In the genomic region with DNA sequence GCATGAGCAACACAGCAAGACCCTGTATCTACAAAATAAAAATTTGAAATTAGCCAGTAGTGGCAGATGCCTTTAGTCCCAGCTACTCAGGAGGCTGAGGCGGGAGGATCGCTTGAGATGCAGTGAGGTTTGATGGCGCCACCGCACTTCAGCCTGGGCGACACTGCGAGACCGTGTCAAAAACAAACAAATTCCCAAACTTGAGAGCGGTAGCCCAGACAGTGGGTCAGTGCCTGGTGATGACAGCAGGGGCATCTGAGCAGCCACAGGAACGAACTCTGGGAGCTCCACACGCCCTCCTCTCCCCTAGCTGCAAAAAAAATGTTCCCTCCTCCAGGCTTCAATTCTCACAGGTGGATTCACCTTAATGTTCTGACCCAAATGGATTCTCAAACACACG, we compare ENCODE assay signal across 20 cellular contexts. TPM values are rescaled to one million over a fixed set of nuclear protein-coding genes. Genes with fewer than 3 reads are reported as not detected.
DNase-seq lines count a peak whose midpoint lies in the region; ATAC-seq, FAIRE-seq and TF ChIP-seq lines count a peak whose summit lies in the region.
"Had no signal": no experiment of that assay in that cellular context is flagged by ENCODE, and none has a peak within 500 bp of the region (broad histone marks: within the 10 kb centered on the region; RNA-seq: fewer than 3 reads in every experiment).

No MANE protein-coding gene starts in this region.

- TF ChIP-seq RAD21 in HepG2 (CRISPR knock-in tag; IDR thresholded peaks at IDR 0.05), result no peak

- H4K20me1 ChIP-seq in HepG2 (ENCODE audit: insufficient read depth, low read length), result no peaks in the 10 kb centered on the region

- no peak overlapping the region for H3K27ac ChIP-seq in HepG2 (ENCODE audit: extremely low read length, insufficient read depth, low read length)
- no peak overlapping the region for H3K27ac ChIP-seq in spleen
- H3K27ac ChIP-seq in left lung, result no peak overlapping the region
- H3K27ac ChIP-seq: HL-60, SJSA1 had no signal

- H3K36me3 ChIP-seq in HepG2 (replicated peaks in 1 of 2; ENCODE audit: control insufficient read depth in 1 of 2, insufficient read depth in 2 of 2, low read length in 2 of 2) (peaks cover 0 to 14% of the 10 kb centered on the region in 2 experiments; a peak in 1 of 5 replicates), spleen (peaks cover 0 to 93% (median 28%) of the 10 kb centered on the region in 6 donors), left lung (peaks cover 0 to 37% of the 10 kb centered on the region in 2 donors)

- BruUV-seq in HepG2 (replicated peaks; lab: Mats Ljungman, UMichigan), result no TSS peak

- no peak overlapping the region for H2AFZ ChIP-seq in HepG2 (ENCODE audit: low read length)

- in situ Hi-C loops in HepG2 (cut with HindIII; ENCODE audit: extremely low pct_ligation_motif_present, low pct_unique_long_range_greater_than_20kb), result no loop called here

- no peak for ATAC-seq in HepG2
- ATAC-seq in left lung, result no peak
- ATAC-seq: Right ventricle myocardium inferior had no signal

- no peaks in the 10 kb centered on the region for H3K9me3 ChIP-seq in HepG2 (ENCODE audit: low read length)
- H3K9me3 ChIP-seq in spleen, result no peaks in the 10 kb centered on the region
- H3K9me3 ChIP-seq in left lung, result no peaks in the 10 kb centered on the region

- TF ChIP-seq EP300 in HepG2 (IDR thresholded peaks at IDR 0.05; ENCODE audit: low read depth in 2 of 2, low read length in 2 of 2) (no peak), HepG2 (CRISPR knock-in tag; IDR thresholded peaks at IDR 0.05; ENCODE audit: borderline replicate concordance) (no peak)

- H3K9ac ChIP-seq in HepG2 (ENCODE audit: insufficient read depth, low read depth, low read length), result no peak overlapping the region

- intact Hi-C loops in HepG2 (cut with micrococcal nuclease; ENCODE audit: unreplicated experiment) (no loop called here), spleen (cut with DNase I; ENCODE audit: low total_unique reads) (no loop called here), left lung (cut with DNase I) (no loop called here)

- H3K27me3 ChIP-seq in HepG2 (ENCODE audit: control insufficient read depth in 1 of 2, insufficient read depth in 2 of 2, low read length in 2 of 2) (no peaks in the 10 kb centered on the region), spleen (replicated peaks in 1 of 7) (no peaks in the 10 kb centered on the region), left lung (no peaks in the 10 kb centered on the region)
- H3K27me3 ChIP-seq: SJSA1 had no signal

- DNase-seq in ELF-1 (ENCODE audit: low read depth, low spot score), result peak; percentile 23
- peak; percentile 45 for DNase-seq in HuH-7.5 (ENCODE audit: low spot score)
- DNase-seq in HepG2 (ENCODE audit: low spot score), result no peak
- peak; percentile 27 for DNase-seq in spleen
- no peak for DNase-seq in activated CD4-positive, alpha-beta T cell treated with anti-CD3 and anti-CD28 coated beads for 4 hours
- DNase-seq in left lung, result no peak
- DNase-seq in NCI-H526 treated with DMSO at 0.1 percent for 48 hours (lab: John Stamatoyannopoulos, UW), result no peak
- DNase-seq: DMS53, MV-4-11, NCI-H1105 treated with DMSO at 0.1 percent for 48 hours, NCI-H1694, NCI-H2081, NCI-H2171, NCI-H345, NCI-H524, NCI-H82 had no signal

- no peak for TF ChIP-seq POLR2A in HepG2 (IDR thresholded peaks at IDR 0.05; ENCODE audit: insufficient read depth in 1 of 2, low read depth in 2 of 2, low read length in 2 of 2)
- no peak for TF ChIP-seq POLR2A in spleen (IDR thresholded peaks at IDR 0.05)

- TF ChIP-seq CTCF in HepG2 (CRISPR knock-in tag; IDR thresholded peaks at IDR 0.05), result no peak
- TF ChIP-seq CTCF in spleen (IDR thresholded peaks at IDR 0.05 in 8 of 11, conservative IDR thresholded peaks at IDR 0.05 in 3 of 11), result no peak
- TF ChIP-seq CTCF in left lung (IDR thresholded peaks at IDR 0.05), result no peak

- CTCF ChIA-PET in HepG2 (lab: Yijun Ruan, JAX; ENCODE audit: low intra/inter-chr PET ratio, low total read pairs), result no interaction called here

- FAIRE-seq in HepG2 (lab: Jason Lieb, UNC), result no peak
- FAIRE-seq: A204.1 had no signal

- no peaks in the 10 kb centered on the region for H3K79me2 ChIP-seq in HepG2 (ENCODE audit: insufficient read depth, low read length)

- WGBS in HepG2 (ENCODE audit: low lambda C conversion rate), result 100% methylated on average over 11 of the region's 11 CpGs
- WGBS in spleen, 5 donors, result 91 to 96% (median 96%) methylated on average over 8 to 11 of the region's 11 CpGs

- POLR2A ChIA-PET in HepG2 (lab: Yijun Ruan, JAX), result no interaction called here

- H3K4me3 ChIP-seq in HepG2 (replicated peaks in 1 of 3; ENCODE audit: insufficient read depth in 1 of 3, low read depth in 2 of 3, low read length in 3 of 3) (no peak overlapping the region), spleen (no peak overlapping the region), left lung (no peak overlapping the region)
- H3K4me3 ChIP-seq: SJSA1 had no signal

- H3K4me2 ChIP-seq in HepG2 (ENCODE audit: low read depth, low read length), result no peak overlapping the region

- H3K4me1 ChIP-seq in HepG2 (ENCODE audit: insufficient read depth, low read length), result peaks cover 6% of the 10 kb centered on the region; the same call in 1 of the 2 replicates
- no peaks in the 10 kb centered on the region for H3K4me1 ChIP-seq in spleen
- no peaks in the 10 kb centered on the region for H3K4me1 ChIP-seq in left lung
- H3K4me1 ChIP-seq: SJSA1 had no signal

RNA-seq across cellular contexts. Expression of a gene that starts 14.1 kb away (rescaled TPM):
- 2.9 and 5.2 TPM in 2 replicates for total RNA-seq in HepG2 (2016; rRNA removed; fragmentation: Illumina TruSeq; extraction: Trizol)
- total RNA-seq in HepG2 (2016; cell fraction: cytosol; rRNA removed; fragmentation: Illumina TruSeq; extraction: Trizol; ENCODE audit: low read depth), result 0.40 and 0.71 TPM in 2 replicates
- 2.9 and 5.1 TPM in 2 replicates for total RNA-seq in HepG2 (2016; cell fraction: insoluble cytoplasmic fraction; rRNA removed; fragmentation: Illumina TruSeq; extraction: Trizol)
- 1.4 and 1.7 TPM in 2 replicates for total RNA-seq in HepG2 (2016; cell fraction: membrane; rRNA removed; fragmentation: Illumina TruSeq; extraction: Trizol)
- 2.6 and 3.7 TPM in 2 replicates for total RNA-seq in HepG2 (2016; cell fraction: nucleus; rRNA removed; fragmentation: Illumina TruSeq; extraction: Trizol)
- 1.2 and 1.3 TPM in 2 replicates for polyA plus RNA-seq in HepG2 (2011; rRNA removed)
- polyA plus RNA-seq in HepG2 (2011; cell fraction: cytosol; rRNA removed), result 0.52 and 0.60 TPM in 2 replicates
- 0.99 and 1.1 TPM in 2 replicates for polyA plus RNA-seq in HepG2 (2011; cell fraction: nucleus; rRNA removed)
- polyA plus RNA-seq in HepG2 (2012), result 0.54 and 0.77 TPM in 2 replicates
- 0.10 TPM in 1 of 2 replicates, not detected in the other for polyA plus RNA-seq in HepG2 (2016; cell fraction: cytosol; fragmentation: Illumina TruSeq; extraction: Trizol; ENCODE audit: low read depth)
- 0.48 and 0.69 TPM in 2 replicates for polyA plus RNA-seq in HepG2 (2016; cell fraction: insoluble cytoplasmic fraction; fragmentation: Illumina TruSeq; extraction: Trizol; ENCODE audit: low read depth)
- polyA plus RNA-seq in HepG2 (2016; cell fraction: membrane; fragmentation: Illumina TruSeq; extraction: Trizol; ENCODE audit: low read depth), result 0.10 TPM in 1 of 2 replicates, not detected in the other
- 2.5 and 3.0 TPM in 2 replicates for polyA plus RNA-seq in HepG2 (2016; cell fraction: nucleus; fragmentation: Illumina TruSeq; extraction: Trizol; ENCODE audit: insufficient read depth, low read depth)
- 5.6 and 6.1 TPM in 2 replicates for polyA minus RNA-seq in HepG2 (2011; rRNA and poly(A)+ RNA removed; ENCODE audit: low replicate concordance)
- polyA minus RNA-seq in HepG2 (2011; cell fraction: cytosol; rRNA and poly(A)+ RNA removed), result 3.9 and 4.4 TPM in 2 replicates
- polyA minus RNA-seq in HepG2 (2011; cell fraction: nucleus; rRNA and poly(A)+ RNA removed), result 8.1 and 9.9 TPM in 2 replicates
- 10 to 100 TPM; 11.6 to 21.7 (median 15.4) TPM for total RNA-seq in spleen
- 1 to 10 TPM in 1 of 3 donors, under 1 TPM in 2; 0.77 to 1.1 (median 0.93) TPM for polyA plus RNA-seq in spleen
- 10 to 100 TPM in 1 of 2 donors, 1 to 10 TPM in 1; 9.2 to 11.7 TPM for total RNA-seq in left lung

RNA-seq across cellular contexts. Expression of a gene that starts 14.2 kb away (rescaled TPM):
- 17.4 and 21.3 TPM in 2 replicates for total RNA-seq in HepG2 (2016; rRNA removed; fragmentation: Illumina TruSeq; extraction: Trizol)
- total RNA-seq in HepG2 (2016; cell fraction: cytosol; rRNA removed; fragmentation: Illumina TruSeq; extraction: Trizol; ENCODE audit: low read depth), result 5.5 and 5.7 TPM in 2 replicates
- 16.4 and 22.2 TPM in 2 replicates for total RNA-seq in HepG2 (2016; cell fraction: insoluble cytoplasmic fraction; rRNA removed; fragmentation: Illumina TruSeq; extraction: Trizol)
- total RNA-seq in HepG2 (2016; cell fraction: membrane; rRNA removed; fragmentation: Illumina TruSeq; extraction: Trizol), result 7.4 and 9.1 TPM in 2 replicates
- total RNA-seq in HepG2 (2016; cell fraction: nucleus; rRNA removed; fragmentation: Illumina TruSeq; extraction: Trizol), result 15.1 and 19.8 TPM in 2 replicates
- polyA plus RNA-seq in HepG2 (2011; rRNA removed), result 10.1 and 12.8 TPM in 2 replicates
- polyA plus RNA-seq in HepG2 (2011; cell fraction: cytosol; rRNA removed), result 4.9 and 5.3 TPM in 2 replicates
- polyA plus RNA-seq in HepG2 (2011; cell fraction: nucleus; rRNA removed), result 8.8 and 17.1 TPM in 2 replicates
- polyA plus RNA-seq in HepG2 (2012), result 9.2 and 12.5 TPM in 2 replicates
- polyA plus RNA-seq in HepG2 (2016; cell fraction: cytosol; fragmentation: Illumina TruSeq; extraction: Trizol; ENCODE audit: low read depth), result 0.87 and 3.4 TPM in 2 replicates
- polyA plus RNA-seq in HepG2 (2016; cell fraction: insoluble cytoplasmic fraction; fragmentation: Illumina TruSeq; extraction: Trizol; ENCODE audit: low read depth), result 11.5 and 12.8 TPM in 2 replicates
- 1.8 and 3.0 TPM in 2 replicates for polyA plus RNA-seq in HepG2 (2016; cell fraction: membrane; fragmentation: Illumina TruSeq; extraction: Trizol; ENCODE audit: low read depth)
- 22.3 and 24.6 TPM in 2 replicates for polyA plus RNA-seq in HepG2 (2016; cell fraction: nucleus; fragmentation: Illumina TruSeq; extraction: Trizol; ENCODE audit: insufficient read depth, low read depth)
- 11.0 and 21.0 TPM in 2 replicates for polyA minus RNA-seq in HepG2 (2011; rRNA and poly(A)+ RNA removed; ENCODE audit: low replicate concordance)
- polyA minus RNA-seq in HepG2 (2011; cell fraction: cytosol; rRNA and poly(A)+ RNA removed), result 13.4 and 16.9 TPM in 2 replicates
- 22.8 and 25.7 TPM in 2 replicates for polyA minus RNA-seq in HepG2 (2011; cell fraction: nucleus; rRNA and poly(A)+ RNA removed)
- total RNA-seq in spleen, result 10 to 100 TPM; 27.8 to 64.9 (median 33.4) TPM
- 10 to 100 TPM in 1 of 3 donors, 1 to 10 TPM in 2; 6.8 to 11.1 (median 7.3) TPM for polyA plus RNA-seq in spleen
- total RNA-seq in left lung, result 10 to 100 TPM; 18.0 to 23.3 TPM

RNA-seq across cellular contexts. Expression of a gene that starts 45.2 kb away (rescaled TPM):
- total RNA-seq in HepG2 (2016; rRNA removed; fragmentation: Illumina TruSeq; extraction: Trizol), result 11.1 and 11.2 TPM in 2 replicates
- 3.9 and 4.9 TPM in 2 replicates for total RNA-seq in HepG2 (2016; cell fraction: cytosol; rRNA removed; fragmentation: Illumina TruSeq; extraction: Trizol; ENCODE audit: low read depth)
- 10.7 and 11.9 TPM in 2 replicates for total RNA-seq in HepG2 (2016; cell fraction: insoluble cytoplasmic fraction; rRNA removed; fragmentation: Illumina TruSeq; extraction: Trizol)
- total RNA-seq in HepG2 (2016; cell fraction: membrane; rRNA removed; fragmentation: Illumina TruSeq; extraction: Trizol), result 9.1 and 10.5 TPM in 2 replicates
- total RNA-seq in HepG2 (2016; cell fraction: nucleus; rRNA removed; fragmentation: Illumina TruSeq; extraction: Trizol), result 11.9 and 13.6 TPM in 2 replicates
- polyA plus RNA-seq in HepG2 (2011; rRNA removed), result 2.3 and 2.4 TPM in 2 replicates
- polyA plus RNA-seq in HepG2 (2011; cell fraction: cytosol; rRNA removed), result 0.63 and 1.2 TPM in 2 replicates
- 3.5 and 5.1 TPM in 2 replicates for polyA plus RNA-seq in HepG2 (2011; cell fraction: nucleus; rRNA removed)
- 3.5 and 4.8 TPM in 2 replicates for polyA plus RNA-seq in HepG2 (2012)
- polyA plus RNA-seq in HepG2 (2016; cell fraction: cytosol; fragmentation: Illumina TruSeq; extraction: Trizol; ENCODE audit: low read depth), result 0.22 and 0.41 TPM in 2 replicates
- polyA plus RNA-seq in HepG2 (2016; cell fraction: insoluble cytoplasmic fraction; fragmentation: Illumina TruSeq; extraction: Trizol; ENCODE audit: low read depth), result 4.3 and 4.4 TPM in 2 replicates
- polyA plus RNA-seq in HepG2 (2016; cell fraction: membrane; fragmentation: Illumina TruSeq; extraction: Trizol; ENCODE audit: low read depth), result 0.81 and 0.84 TPM in 2 replicates
- 4.3 and 4.6 TPM in 2 replicates for polyA plus RNA-seq in HepG2 (2016; cell fraction: nucleus; fragmentation: Illumina TruSeq; extraction: Trizol; ENCODE audit: insufficient read depth, low read depth)
- polyA minus RNA-seq in HepG2 (2011; rRNA and poly(A)+ RNA removed; ENCODE audit: low replicate concordance), result 2.2 and 4.0 TPM in 2 replicates
- polyA minus RNA-seq in HepG2 (2011; cell fraction: cytosol; rRNA and poly(A)+ RNA removed), result 4.5 and 4.7 TPM in 2 replicates
- polyA minus RNA-seq in HepG2 (2011; cell fraction: nucleus; rRNA and poly(A)+ RNA removed), result 23.4 and 24.8 TPM in 2 replicates
- 10 to 100 TPM; 17.0 to 24.5 (median 21.7) TPM for total RNA-seq in spleen
- 10 to 100 TPM in 1 of 3 donors, 1 to 10 TPM in 2; 5.9 to 11.4 (median 6.5) TPM for polyA plus RNA-seq in spleen
- total RNA-seq in left lung, result 10 to 100 TPM in 1 of 2 donors, 1 to 10 TPM in 1; 9.9 to 12.5 TPM

Comparison
In these comparisons a context has a peak if more than half of its experiments do, and no peak if none do; other contexts are left out.
1. DNase-seq: peak in ELF-1 (single experiment), HuH-7.5 (single experiment) and spleen (single experiment); none in HepG2 (single experiment), activated CD4-positive, alpha-beta T cell treated with anti-CD3 and anti-CD28 coated beads for 4 hours (0 of 2), left lung (0 of 2) and NCI-H526 treated with DMSO at 0.1 percent for 48 hours (single experiment).